18 cellular contexts compared by ENCODE assay signal in genomic region chr6:86152546-86152945, GRCh38.
DNase-seq lines count a peak whose midpoint lies in the region; ATAC-seq, FAIRE-seq and TF ChIP-seq lines count a peak whose summit lies in the region.
"Had no signal": no experiment of that assay in that cellular context is flagged by ENCODE, and none has a peak within 500 bp of the region (broad histone marks: within the 10 kb centered on the region; RNA-seq: fewer than 3 reads in every experiment).

No MANE protein-coding gene starts in this region.

- no peak for TF ChIP-seq POLR2A in H1 (IDR thresholded peaks at IDR 0.05; ENCODE audit: control extremely low read depth in 1 of 2, low read depth in 2 of 2, low read length in 2 of 2)

- H3K18ac ChIP-seq in H1 (ENCODE audit: extremely low read depth, low read length), result no peak overlapping the region
- H3K18ac ChIP-seq in mesendoderm (ENCODE audit: low read length), result no peak overlapping the region

- ATAC-seq in GM23338 (no peak; the same call in 2 of the 3 replicates), GM21619 (IDR thresholded peaks at IDR 0.05; ENCODE audit: unreplicated experiment) (no peak), HG02852 (IDR thresholded peaks at IDR 0.05; ENCODE audit: unreplicated experiment) (no peak)
- ATAC-seq: GM12878 had no signal

- no peaks in the 10 kb centered on the region for H3K36me3 ChIP-seq in GM23338 (ENCODE audit: insufficient read depth)
- H3K36me3 ChIP-seq in H1 (ENCODE audit: control insufficient read depth in 2 of 4, insufficient read depth in 4 of 4, low read length in 3 of 4), result no peaks in the 10 kb centered on the region
- H3K36me3 ChIP-seq in mesendoderm (ENCODE audit: control insufficient read depth, insufficient read depth, low read length), result no peaks in the 10 kb centered on the region
- H3K36me3 ChIP-seq: BLaER1, HAP-1 had no signal

- H2BK12ac ChIP-seq in H1 (ENCODE audit: low read depth, low read length), result no peak overlapping the region

- H3K79me2 ChIP-seq in GM23338 (replicated peaks; ENCODE audit: insufficient read depth) (no peaks in the 10 kb centered on the region), H1 (ENCODE audit: control insufficient read depth in 1 of 2, insufficient read depth in 2 of 2, low read length in 2 of 2) (no peaks in the 10 kb centered on the region), mesendoderm (ENCODE audit: control insufficient read depth, insufficient read depth, low read length) (no peaks in the 10 kb centered on the region)

- H3K23ac ChIP-seq in H1 (ENCODE audit: insufficient read length) (no peak overlapping the region), mesendoderm (ENCODE audit: low read length) (no peak overlapping the region)

- POLR2A ChIA-PET in H1 (lab: Charles Lee; ENCODE audit: partially characterized antibody), result no interaction called here

- H4K8ac ChIP-seq in H1 (ENCODE audit: extremely low read depth, insufficient read depth, low read length) (no peak overlapping the region), mesendoderm (ENCODE audit: low read depth, low read length) (no peak overlapping the region)

- H3K27me3 Mint-ChIP-seq in GM23338 (ENCODE audit: insufficient read depth, low read depth, poor library complexity), result peaks cover 4% of the 10 kb centered on the region
- no peaks in the 10 kb centered on the region for H3K27me3 Mint-ChIP-seq in T-helper 2 cell treated with Interferon-gamma antibody and Interleukin-4, amounts not matched to agents 5 μg/mL and 100 μg/mL, for 36 hours (ENCODE audit: low read depth)
- H3K27me3 Mint-ChIP-seq: CD8-positive, alpha-beta memory T cell; IgD-negative memory B cell had no signal

- TF ChIP-seq CTCF in GM23338 (conservative IDR thresholded peaks at IDR 0.05; ENCODE audit: low read depth in 2 of 2) (no peak), H1 (IDR thresholded peaks at IDR 0.05; ENCODE audit: control extremely low read depth in 1 of 3, insufficient read depth in 1 of 3, low read depth in 1 of 3, low read length in 3 of 3) (no peak)

- H3K4me1 ChIP-seq in GM23338 (ENCODE audit: insufficient read depth), result peaks cover 12% of the 10 kb centered on the region
- H3K4me1 ChIP-seq in H1 (replicated peaks in 1 of 4; ENCODE audit: control insufficient read depth in 3 of 4, insufficient read depth in 4 of 4, low read length in 3 of 4), result peaks cover 0 to 8% (median 0%) of the 10 kb centered on the region in 4 experiments; a peak in 2 of 7 replicates
- peaks cover 2% of the 10 kb centered on the region for H3K4me1 ChIP-seq in mesendoderm (ENCODE audit: control insufficient read depth, low read depth, low read length)
- H3K4me1 ChIP-seq: BLaER1, Caco-2, HAP-1 had no signal

- peak; percentile 28 for DNase-seq in GM23338 (ENCODE audit: low spot score)
- DNase-seq in NCI-H524 (lab: John Stamatoyannopoulos, UW), result peak; percentile 83 to 90
- no peak for DNase-seq in H1 (ENCODE audit: low read depth in 1 of 2, low spot score in 2 of 2)
- peak; percentile 35 for DNase-seq in mesendoderm
- no peak for DNase-seq in urothelium cell line (ENCODE audit: low spot score)
- DNase-seq in T-helper 2 cell treated with Interferon-gamma antibody and Interleukin-4, amounts not matched to agents 5 μg/mL and 100 μg/mL, for 36 hours (ENCODE audit: low spot score), result no peak
- DNase-seq: 8988T; AML-193; Caco-2; CD8-positive, alpha-beta memory T cell; GOT3 had no signal

- H2BK120ac ChIP-seq in H1 (replicated peaks; ENCODE audit: low read depth, low read length) (no peak overlapping the region), mesendoderm (ENCODE audit: low read depth, low read length) (no peak overlapping the region)

- no peak overlapping the region for H3K4ac ChIP-seq in H1 (replicated peaks; ENCODE audit: insufficient read length, low read depth, low read length)
- no peak overlapping the region for H3K4ac ChIP-seq in mesendoderm (ENCODE audit: low read depth, low read length)

- H2AFZ ChIP-seq in GM23338, result 0 out of 2 replicates have a peak overlapping the region, but pooled peaks have one; percentile 19
- 0 out of 2 replicates have a peak overlapping the region, but pooled peaks have one; percentile 11 for H2AFZ ChIP-seq in H1 (ENCODE audit: low read length)

- CTCF ChIA-PET in H1 (lab: Charles Lee; ENCODE audit: partially characterized antibody), result interaction anchor here (0.6 kb wide), 1 partner anchor 67 kb away, joined by 3 read pairs; no protein-coding TSS in a partner anchor

- H3K4me3 ChIP-seq in GM23338, result no peak overlapping the region
- no peak overlapping the region for H3K4me3 ChIP-seq in H1 (ENCODE audit: extremely low read depth in 1 of 4, insufficient read depth in 2 of 4, low read depth in 3 of 4, low read length in 4 of 4)
- H3K4me3 ChIP-seq in mesendoderm (ENCODE audit: low read length), result no peak overlapping the region
- H3K4me3 ChIP-seq: BLaER1, GM12878, HAP-1 had no signal

- H2BK5ac ChIP-seq in H1 (ENCODE audit: low read depth, low read length) (no peak overlapping the region), mesendoderm (ENCODE audit: low read length) (no peak overlapping the region)

- no peaks in the 10 kb centered on the region for H3K36me3 Mint-ChIP-seq in GM23338 (ENCODE audit: low read depth)
- no peaks in the 10 kb centered on the region for H3K36me3 Mint-ChIP-seq in T-helper 2 cell treated with Interferon-gamma antibody and Interleukin-4, amounts not matched to agents 5 μg/mL and 100 μg/mL, for 36 hours (ENCODE audit: low read depth)
- H3K36me3 Mint-ChIP-seq: CD8-positive, alpha-beta memory T cell had no signal

- no peak overlapping the region for H3K14ac ChIP-seq in H1 (ENCODE audit: insufficient read length)

- 70% methylated on average over 4 of the region's 4 CpGs; no CpG with 5 or more reads in 1 of the 2 experiments for WGBS in H1 (ENCODE audit: extremely low coverage in 1 of 2, insufficient coverage in 1 of 2, insufficient read length in 1 of 2, insufficient replicate concordance in 2 of 2, low coverage in 1 of 2, low lambda C conversion rate in 2 of 2, missing lambda C conversion rate in 1 of 2), 2 experiments
- WGBS in mesendoderm (ENCODE audit: extremely low coverage, insufficient coverage, low lambda C conversion rate), result no CpG with 5 or more reads among the region's 4 CpGs

- H3K4me1 Mint-ChIP-seq in GM23338, result peaks cover 19% of the 10 kb centered on the region
- H3K4me1 Mint-ChIP-seq in T-helper 2 cell treated with Interferon-gamma antibody and Interleukin-4, amounts not matched to agents 5 μg/mL and 100 μg/mL, for 36 hours (ENCODE audit: low read depth), result no peaks in the 10 kb centered on the region
- H3K4me1 Mint-ChIP-seq: CD8-positive, alpha-beta memory T cell; IgD-negative memory B cell had no signal

- H3K56ac ChIP-seq in H1 (replicated peaks; ENCODE audit: insufficient read length, low read depth, low read length) (no peak overlapping the region), mesendoderm (ENCODE audit: low read length) (no peak overlapping the region)

- no peak overlapping the region for H3K27ac ChIP-seq in GM23338 (ENCODE audit: low read depth)
- no peak overlapping the region for H3K27ac ChIP-seq in H1 (ENCODE audit: low read depth, low read length)
- no peak overlapping the region for H3K27ac ChIP-seq in mesendoderm (ENCODE audit: low read depth, low read length)
- H3K27ac ChIP-seq: BLaER1 had no signal

- no peaks in the 10 kb centered on the region; the same call in 1 of the 3 replicates for H3K9me3 Mint-ChIP-seq in GM23338
- H3K9me3 Mint-ChIP-seq in T-helper 2 cell treated with Interferon-gamma antibody and Interleukin-4, amounts not matched to agents 5 μg/mL and 100 μg/mL, for 36 hours, result peaks cover 2% of the 10 kb centered on the region

- no peak overlapping the region for H2BK20ac ChIP-seq in H1 (ENCODE audit: low read length)

- H3K79me1 ChIP-seq in H1 (ENCODE audit: low read depth, low read length) (no peaks in the 10 kb centered on the region), mesendoderm (ENCODE audit: low read length) (no peaks in the 10 kb centered on the region)

- H2BK15ac ChIP-seq in H1 (ENCODE audit: low read length) (no peak overlapping the region), mesendoderm (replicated peaks; ENCODE audit: low read depth) (no peak overlapping the region)

- H3K9ac ChIP-seq in H1 (replicated peaks in 1 of 4; ENCODE audit: extremely low read depth in 1 of 4, low read depth in 3 of 4, low read length in 3 of 4), result no peak overlapping the region
- H3K9ac ChIP-seq in mesendoderm (ENCODE audit: low read length), result no peak overlapping the region
- H3K9ac ChIP-seq: BLaER1 had no signal

- no peaks in the 10 kb centered on the region for H3F3A ChIP-seq in GM23338 (replicated peaks; ENCODE audit: low read depth)

- peaks cover 4% of the 10 kb centered on the region; the same call in 1 of the 2 replicates for H3K9me2 ChIP-seq in GM23338 (ENCODE audit: insufficient read depth)

- no peak for TF ChIP-seq RAD21 in H1 (IDR thresholded peaks at IDR 0.05 in 1 of 2, conservative IDR thresholded peaks at IDR 0.05 in 1 of 2; ENCODE audit: low read depth in 2 of 2, low read length in 2 of 2)

- H4K5ac ChIP-seq in H1 (ENCODE audit: insufficient read length, low read depth, low read length) (no peak overlapping the region), mesendoderm (ENCODE audit: low read length) (no peak overlapping the region)

- H3K23me2 ChIP-seq in H1 (ENCODE audit: low read depth, low read length), result 0 out of 2 replicates have a peak, but pooled peaks cover 1% of the 10 kb centered on the region

- no peak overlapping the region for H4K91ac ChIP-seq in H1 (replicated peaks; ENCODE audit: insufficient read length, low read length)

- H2AK5ac ChIP-seq in H1 (ENCODE audit: low read depth, low read length) (no peak overlapping the region), mesendoderm (ENCODE audit: low read length) (no peak overlapping the region)

- H3K9me3 ChIP-seq in H1 (ENCODE audit: insufficient read depth in 2 of 2, low read depth in 1 of 2, low read length in 1 of 2), result no peaks in the 10 kb centered on the region
- H3K9me3 ChIP-seq: BLaER1, Caco-2, HAP-1 had no signal

- H4K20me1 ChIP-seq in GM23338 (replicated peaks; ENCODE audit: insufficient read depth), result no peaks in the 10 kb centered on the region
- H4K20me1 ChIP-seq in H1 (replicated peaks in 1 of 2; ENCODE audit: control insufficient read depth in 1 of 2, insufficient read depth in 2 of 2, low read length in 2 of 2), result peaks cover 0 to 1% of the 10 kb centered on the region in 2 experiments
- H4K20me1 ChIP-seq: BLaER1 had no signal

- no peak for FAIRE-seq in H1 (lab: Jason Lieb, UNC)
- FAIRE-seq in urothelium cell line (lab: Jason Lieb, UNC), result no peak
- FAIRE-seq: GM12878, GM18507 had no signal

- H3K4me3 Mint-ChIP-seq in GM23338, result no peak overlapping the region
- no peak overlapping the region for H3K4me3 Mint-ChIP-seq in T-helper 2 cell treated with Interferon-gamma antibody and Interleukin-4, amounts not matched to agents 5 μg/mL and 100 μg/mL, for 36 hours
- H3K4me3 Mint-ChIP-seq: CD8-positive, alpha-beta memory T cell; IgD-negative memory B cell had no signal

- H3K27me3 ChIP-seq in GM23338 (ENCODE audit: insufficient read depth) (0 out of 2 replicates have a peak, but pooled peaks cover 3% of the 10 kb centered on the region), H1 (replicated peaks in 1 of 4; ENCODE audit: control insufficient read depth in 3 of 4, extremely low read depth in 1 of 4, insufficient read depth in 3 of 4, low read length in 3 of 4) (no peaks in the 10 kb centered on the region), mesendoderm (ENCODE audit: insufficient read depth, low read length, poor library complexity) (no peaks in the 10 kb centered on the region)
- H3K27me3 ChIP-seq: BLaER1 had no signal

- no peak overlapping the region for H3K27ac Mint-ChIP-seq in GM23338
- no peak overlapping the region for H3K27ac Mint-ChIP-seq in T-helper 2 cell treated with Interferon-gamma antibody and Interleukin-4, amounts not matched to agents 5 μg/mL and 100 μg/mL, for 36 hours
- H3K27ac Mint-ChIP-seq: CD8-positive, alpha-beta memory T cell; IgD-negative memory B cell had no signal

- H3K4me2 ChIP-seq in GM23338 (no peak overlapping the region), H1 (ENCODE audit: insufficient read depth in 1 of 2, low read depth in 2 of 2, low read length in 2 of 2) (no peak overlapping the region), mesendoderm (ENCODE audit: low read length) (no peak overlapping the region)
- H3K4me2 ChIP-seq: BLaER1 had no signal

- no peak for TF ChIP-seq EP300 in H1 (IDR thresholded peaks at IDR 0.05; ENCODE audit: borderline replicate concordance in 1 of 2, low read depth in 2 of 2, low read length in 2 of 2)

Comparison
In these comparisons a context has a peak if more than half of its experiments do, and no peak if none do; other contexts are left out.
1. DNase-seq: peak in GM23338 (single experiment), NCI-H524 (2 of 2) and mesendoderm (single experiment); none in H1 (0 of 2), urothelium cell line (single experiment) and T-helper 2 cell treated with Interferon-gamma antibody and Interleukin-4, amounts not matched to agents 5 μg/mL and 100 μg/mL, for 36 hours (single experiment).